8 cellular contexts compared by ENCODE assay signal in the genomic region with DNA sequence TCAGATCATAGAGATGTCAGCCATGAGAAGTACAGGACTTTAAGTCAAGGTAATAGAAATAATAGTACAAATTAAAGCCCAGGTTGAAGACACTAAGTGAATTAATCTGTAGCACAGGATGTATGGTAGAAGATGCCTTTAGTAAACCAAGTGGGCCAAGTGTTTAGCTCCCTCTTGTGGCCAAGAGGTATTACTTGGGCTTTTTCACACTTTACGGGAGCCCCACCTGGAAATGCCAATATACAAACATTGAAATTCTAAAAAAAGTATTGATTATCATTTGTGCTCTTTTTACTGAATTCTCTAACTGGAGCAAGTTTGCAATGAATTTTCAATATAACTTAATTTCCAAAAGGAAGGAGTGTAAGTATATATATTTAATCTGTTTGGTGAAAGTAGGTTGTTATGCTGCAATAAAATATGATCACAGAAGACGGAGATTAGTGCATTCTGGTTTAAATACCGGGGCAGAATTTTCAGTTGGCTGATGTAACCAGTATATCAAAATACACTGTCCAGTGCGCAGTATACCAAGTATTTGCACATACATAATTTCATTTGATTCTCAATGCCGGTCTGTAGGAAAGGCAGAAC.
DNase-seq lines count a peak whose midpoint lies in the region; ATAC-seq and TF ChIP-seq lines count a peak whose summit lies in the region.

No MANE protein-coding gene starts in this region.

- peak; percentile 88 for ATAC-seq in HG02610 (IDR thresholded peaks at IDR 0.05; ENCODE audit: unreplicated experiment)

- H3K4me1 Mint-ChIP-seq in T-helper 1 cell treated with Interleukin-12 subunit alpha and Interleukin-12 subunit beta and Interleukin-4 antibody, amounts not matched to agents 30 μg/mL and 1 μg/mL, for 36 hours (ENCODE audit: low read depth) = peaks cover 29% of the 10 kb centered on the region
- no peaks in the 10 kb centered on the region for H3K4me1 Mint-ChIP-seq in nephron progenitor cell

- H3K36me3 ChIP-seq in BJ (ENCODE audit: control insufficient read depth, insufficient read depth, low read length) = no peaks in the 10 kb centered on the region

- no peak overlapping the region for H3K4me3 ChIP-seq in BJ (ENCODE audit: low read depth, low read length)
- no peak overlapping the region for H3K4me3 ChIP-seq in GM12875 (ENCODE audit: low read depth, low read length)
- no peak overlapping the region for H3K4me3 ChIP-seq in epithelial cell of esophagus (ENCODE audit: low read length)

- TF ChIP-seq CTCF in BJ (IDR thresholded peaks at IDR 0.05; ENCODE audit: insufficient read depth, low read depth, low read length) = peak; percentile 80
- peak; percentile 61; the same call in 1 of the 2 replicates for TF ChIP-seq CTCF in GM12875 (IDR thresholded peaks at IDR 0.05; ENCODE audit: borderline replicate concordance, insufficient read depth, low read depth, low read length)
- TF ChIP-seq CTCF in epithelial cell of esophagus (IDR thresholded peaks at IDR 0.05; ENCODE audit: insufficient read depth, low read depth, low read length, missing control alignments) = peak; percentile 88
- peak; percentile 84 for TF ChIP-seq CTCF in nephron progenitor cell (IDR thresholded peaks at IDR 0.05)

- POLR2A ChIA-PET in BJ (lab: Charles Lee) = no interaction called here

- peak overlapping the region; percentile 42 for H3K27ac Mint-ChIP-seq in T-helper 1 cell treated with Interleukin-12 subunit alpha and Interleukin-12 subunit beta and Interleukin-4 antibody, amounts not matched to agents 30 μg/mL and 1 μg/mL, for 36 hours
- no peak overlapping the region for H3K27ac Mint-ChIP-seq in nephron progenitor cell

- no peaks in the 10 kb centered on the region for H3K27me3 Mint-ChIP-seq in T-helper 1 cell treated with Interleukin-12 subunit alpha and Interleukin-12 subunit beta and Interleukin-4 antibody, amounts not matched to agents 30 μg/mL and 1 μg/mL, for 36 hours (ENCODE audit: low read depth)
- no peaks in the 10 kb centered on the region for H3K27me3 Mint-ChIP-seq in nephron progenitor cell (ENCODE audit: low read depth, poor library complexity)

- DNase-seq in BJ (ENCODE audit: low read depth) (no peak), MV-4-11 (lab: John Stamatoyannopoulos, UW) (peak; percentile 47), epithelial cell of esophagus (ENCODE audit: low read depth) (peak; percentile 65), nephron progenitor cell (peak; percentile 17), ureter (ENCODE audit: low spot score) (no peak)

- no peaks in the 10 kb centered on the region for H3K27me3 ChIP-seq in BJ (ENCODE audit: control insufficient read depth, insufficient read depth, low read length)

- CTCF ChIA-PET in BJ (lab: Yijun Ruan, JAX) = interaction anchor here (0.6 to 1.0 kb wide), 3 partner anchors 8 to 621 kb away, joined by 3 to 4 read pairs (median 3); no protein-coding TSS in a partner anchor

- no peak overlapping the region for H3K4me3 Mint-ChIP-seq in T-helper 1 cell treated with Interleukin-12 subunit alpha and Interleukin-12 subunit beta and Interleukin-4 antibody, amounts not matched to agents 30 μg/mL and 1 μg/mL, for 36 hours
- H3K4me3 Mint-ChIP-seq in nephron progenitor cell = no peak overlapping the region

- H3K9me3 Mint-ChIP-seq in T-helper 1 cell treated with Interleukin-12 subunit alpha and Interleukin-12 subunit beta and Interleukin-4 antibody, amounts not matched to agents 30 μg/mL and 1 μg/mL, for 36 hours = peaks cover 4% of the 10 kb centered on the region
- H3K9me3 Mint-ChIP-seq in nephron progenitor cell = peaks cover 9% of the 10 kb centered on the region

- peaks cover 25% of the 10 kb centered on the region for H3K36me3 Mint-ChIP-seq in T-helper 1 cell treated with Interleukin-12 subunit alpha and Interleukin-12 subunit beta and Interleukin-4 antibody, amounts not matched to agents 30 μg/mL and 1 μg/mL, for 36 hours (ENCODE audit: low read depth)
- H3K36me3 Mint-ChIP-seq in nephron progenitor cell (ENCODE audit: low read depth) = peaks cover 27% of the 10 kb centered on the region

Comparison
In these comparisons a context has a peak if more than half of its experiments do, and no peak if none do; other contexts are left out.
1. DNase-seq: peak in MV-4-11 (single experiment), epithelial cell of esophagus (single experiment) and nephron progenitor cell (single experiment); none in BJ (single experiment) and ureter (single experiment).
2. Peak in every context shown above with its lines, with median percentiles within 50 percentile points of each other: CTCF ChIP-seq.